21 cellular contexts compared by ENCODE assay signal in genomic region chr5:60437308-60437707, GRCh38.
"Had no signal": no experiment of that assay in that cellular context is flagged by ENCODE, and none has a peak within 500 bp of the region (broad histone marks: within the 10 kb centered on the region; RNA-seq: fewer than 3 reads in every experiment).

No MANE protein-coding gene starts in this region.

- DNase-seq: activated CD4-positive, alpha-beta memory T cell treated with anti-CD3 and anti-CD28 coated beads, Interleukin-2, amount 10 ng/mL, durations not matched to agents 7 days and 5 days; activated CD4-positive, alpha-beta T cell treated with anti-CD3 and anti-CD28 coated beads, Interleukin-2, amount 10 ng/mL, durations not matched to agents 24 days and 14 days; activated effector memory CD4-positive, alpha-beta T cell treated with Interleukin-2 at 50 U/mL for 16 hours; activated naive CD4-positive, alpha-beta T cell treated with anti-CD3 and anti-CD28 coated beads for 36 hours; activated naive CD8-positive, alpha-beta T cell treated with anti-CD3 and anti-CD28 coated beads, Interleukin-2, amount 10 ng/mL, durations not matched to agents 7 days and 5 days; activated T-cell treated with anti-CD3 and anti-CD28 coated beads, Interleukin-2, amount 50 U/mL, for 72 hours; amniotic stem cell; effector memory CD8-positive, alpha-beta T cell; glutamatergic neuron; left lung; naive thymus-derived CD4-positive, alpha-beta T cell; posterior cingulate gyrus; retina; sigmoid colon; stimulated activated CD4-positive, alpha-beta T cell treated with anti-CD3 and anti-CD28 coated beads, Interleukin-15, amount 100 ng/mL, for 24 hours; stimulated activated CD4-positive, alpha-beta T cell treated with anti-CD3 and anti-CD28 coated beads, Interleukin-2, amount 100 ng/mL, for 48 hours; stimulated activated CD8-positive, alpha-beta memory T cell treated with anti-CD3 and anti-CD28 coated beads, Interleukin-4, amount 100 ng/mL, for 48 hours; stimulated activated naive CD4-positive, alpha-beta T cell; testis; trophoblast cell had no signal

- ATAC-seq: activated T-cell treated with anti-CD3 and anti-CD28 coated beads, Interleukin-2, amount 50 U/mL, for 72 hours; effector memory CD8-positive, alpha-beta T cell; esophagus mucosa; left lung; naive thymus-derived CD4-positive, alpha-beta T cell had no signal
